ENCODE assay signal across 8 cellular contexts in the genomic region with DNA sequence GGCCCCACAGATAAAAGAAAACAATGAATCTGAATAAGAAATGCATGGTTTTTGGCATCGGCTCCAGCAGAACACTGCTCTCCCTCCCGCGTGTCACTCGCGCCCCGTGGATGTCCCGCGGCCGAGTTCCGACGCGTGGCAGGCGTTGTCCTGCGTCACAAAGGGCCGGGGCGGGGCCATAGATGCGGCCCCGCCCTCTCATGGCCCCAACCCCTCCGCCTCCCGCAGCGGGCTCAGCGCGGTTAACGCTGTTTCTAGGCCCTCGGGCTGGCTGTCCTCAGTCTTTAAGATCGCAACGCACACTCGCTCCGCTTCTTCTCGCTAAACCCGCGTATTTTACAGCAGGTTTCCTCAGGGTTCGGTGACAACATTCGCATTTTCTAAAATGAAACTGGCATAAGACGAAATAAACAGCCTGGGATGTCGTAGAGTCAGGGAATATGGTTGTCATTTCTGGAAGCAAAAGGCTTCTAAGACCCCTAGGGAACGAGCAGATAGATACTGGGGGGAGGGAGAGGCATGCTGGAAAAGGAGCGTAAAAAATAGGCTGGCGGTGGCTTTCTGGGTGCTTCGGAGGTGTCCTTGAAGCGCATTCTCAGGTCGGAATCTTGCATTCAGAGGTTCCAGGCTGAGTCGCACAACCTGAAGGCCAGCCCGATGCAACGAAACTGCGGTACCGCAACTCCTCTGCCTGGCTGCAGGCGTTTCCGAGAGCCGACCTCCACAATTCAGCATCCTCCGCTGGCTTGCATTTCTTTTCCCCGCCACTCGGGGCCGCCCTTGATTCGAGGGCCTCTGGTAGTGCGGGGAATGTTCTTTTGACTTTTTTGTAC. TPM values are rescaled to one million over a fixed set of nuclear protein-coding genes. Genes with fewer than 3 reads are reported as not detected.
A peak's percentile ranks its signal among the peaks of the same experiment; 100 is the strongest.
DNase-seq lines count a peak whose midpoint lies in the region.

A gene with protein sequence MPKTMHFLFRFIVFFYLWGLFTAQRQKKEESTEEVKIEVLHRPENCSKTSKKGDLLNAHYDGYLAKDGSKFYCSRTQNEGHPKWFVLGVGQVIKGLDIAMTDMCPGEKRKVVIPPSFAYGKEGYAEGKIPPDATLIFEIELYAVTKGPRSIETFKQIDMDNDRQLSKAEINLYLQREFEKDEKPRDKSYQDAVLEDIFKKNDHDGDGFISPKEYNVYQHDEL (minus strand): TSS at position 159 of the 833 bp plus-strand sequence. CDS start 101 bp downstream, at position 58.

- H3K4me1 ChIP-seq in ES-I3 (ENCODE audit: insufficient read depth, low read length) (peaks cover 13% of the 10 kb centered on the region), neuron (ENCODE audit: insufficient read depth, low read length) (peaks cover 18% of the 10 kb centered on the region), subcutaneous abdominal adipose tissue (ENCODE audit: control insufficient read depth in 5 of 5, insufficient read depth in 5 of 5, low read length in 5 of 5) (peaks cover 3 to 44% (median 40%) of the 10 kb centered on the region in 5 donors)

- H3K9ac ChIP-seq in ES-I3 (ENCODE audit: low read depth, low read length) (peak within 1 kb of the TSS; percentile 96), subcutaneous abdominal adipose tissue (ENCODE audit: low read length in 5 of 5) (peak within 1 kb of the TSS; percentile 71 to 95 (median 79))

- peak within 1 kb of the TSS; percentile 77 for H3K4me3 ChIP-seq in H7 (ENCODE audit: insufficient read depth, low read depth, low read length)
- H3K4me3 ChIP-seq in MG63: peak within 1 kb of the TSS; percentile 70
- H3K4me3 ChIP-seq in neuron (ENCODE audit: low read length): peak within 1 kb of the TSS; percentile 74
- H3K4me3 ChIP-seq in subcutaneous abdominal adipose tissue (ENCODE audit: low read depth in 1 of 5, low read length in 5 of 5): peak within 1 kb of the TSS; percentile 85 to 99 (median 95)

- peak within 1 kb of the TSS; percentile 98 for H3K27ac ChIP-seq in subcutaneous abdominal adipose tissue (ENCODE audit: low read depth, low read length)

- DNase-seq in H7: peak; percentile 91
- peak; percentile 83 for DNase-seq in MG63
- DNase-seq in SIG-M5 (lab: John Stamatoyannopoulos, UW): peak; percentile 18
- peak; percentile 75 for DNase-seq in activated gamma-delta T cell treated with anti-CD3 and anti-CD28 coated beads, Interleukin-2, amount 50 U/mL, for 16 hours (ENCODE audit: low read depth)
- DNase-seq in foreskin melanocyte: peak; percentile 77

- peak within 1 kb of the TSS; percentile 59 for H2AFZ ChIP-seq in neuron (ENCODE audit: low read depth, low read length)

- H3K9me3 ChIP-seq in ES-I3 (ENCODE audit: control insufficient read depth, insufficient read depth, low read length) (no peaks in the 10 kb centered on the region), MG63 (no peaks in the 10 kb centered on the region), neuron (ENCODE audit: low read length) (no peaks in the 10 kb centered on the region), subcutaneous abdominal adipose tissue (ENCODE audit: control insufficient read depth in 5 of 5, low read length in 5 of 5) (no peaks in the 10 kb centered on the region)

- no peaks in the 10 kb centered on the region for H3K36me3 ChIP-seq in ES-I3 (ENCODE audit: insufficient read depth, low read length)
- no peaks in the 10 kb centered on the region for H3K36me3 ChIP-seq in H7 (replicated peaks; ENCODE audit: control insufficient read depth, insufficient read depth, low read length)
- H3K36me3 ChIP-seq in MG63: no peaks in the 10 kb centered on the region
- no peaks in the 10 kb centered on the region for H3K36me3 ChIP-seq in neuron (ENCODE audit: insufficient read depth, low read length)
- no peaks in the 10 kb centered on the region for H3K36me3 ChIP-seq in subcutaneous abdominal adipose tissue (ENCODE audit: control insufficient read depth in 5 of 5, insufficient read depth in 5 of 5, low read length in 5 of 5)

- H3K27me3 ChIP-seq in H7 (ENCODE audit: control insufficient read depth, insufficient read depth, low read length) (no peaks in the 10 kb centered on the region), MG63 (no peaks in the 10 kb centered on the region), neuron (ENCODE audit: insufficient read depth, low read length) (no peaks in the 10 kb centered on the region), subcutaneous abdominal adipose tissue (ENCODE audit: control insufficient read depth in 5 of 5, insufficient read depth in 4 of 5, low read length in 5 of 5) (no peaks in the 10 kb centered on the region)

RNA-seq across cellular contexts. Expression of the gene that starts here (rescaled TPM):
- total RNA-seq in H7 (2014; rRNA removed; shearing (Covaris generic)): 5.2 and 9.8 TPM in 2 replicates
- 17.2 and 21.6 TPM in 2 replicates for total RNA-seq in MG63 (2014; rRNA removed; shearing (Covaris generic); ENCODE audit: low replicate concordance)

Comparison
In these comparisons a context has a peak if more than half of its experiments do, and no peak if none do; other contexts are left out.
1. Peak in every context shown above with its lines: DNase-seq, H3K4me3 ChIP-seq and H3K27ac ChIP-seq.
2. DNase-seq: peak in every context shown above with its lines; median percentile 91 in H7; 83 in MG63; 77 in foreskin melanocyte; 75 in activated gamma-delta T cell treated with anti-CD3 and anti-CD28 coated beads, Interleukin-2, amount 50 U/mL, for 16 hours; 18 in SIG-M5.